ENCODE assay signal across 17 cellular contexts in genomic region chr1:86856196-86856595, GRCh38. TPM values are rescaled to one million over a fixed set of nuclear protein-coding genes. Genes with fewer than 3 reads are reported as not detected.
DNase-seq lines count a peak whose midpoint lies in the region; ATAC-seq, FAIRE-seq and TF ChIP-seq lines count a peak whose summit lies in the region.
"Had no signal": no experiment of that assay in that cellular context is flagged by ENCODE, and none has a peak within 500 bp of the region (broad histone marks: within the 10 kb centered on the region; RNA-seq: fewer than 3 reads in every experiment).

No MANE protein-coding gene starts in this region.

- no peaks in the 10 kb centered on the region for H3K79me1 ChIP-seq in H9 (ENCODE audit: insufficient read depth, low read depth, low read length, poor library complexity, severe bottlenecking)

- CTCF ChIA-PET in PC-9 (lab: Charles Lee) = no interaction called here

- POLR2A ChIA-PET in PC-9 (lab: Charles Lee; ENCODE audit: unreplicated experiment) = no interaction called here

- H3K9me3 Mint-ChIP-seq in H9 (no peaks in the 10 kb centered on the region), nephron progenitor cell (no peaks in the 10 kb centered on the region)
- H3K9me3 Mint-ChIP-seq: CD4-positive, CD25-positive, alpha-beta regulatory T cell; CD8-positive, alpha-beta memory T cell; GM23338 had no signal

- no peak overlapping the region for H4K5ac ChIP-seq in H9 (ENCODE audit: insufficient read length, low read depth, low read length)

- H3K23ac ChIP-seq in H9 (ENCODE audit: insufficient read length, low read depth, low read length) = no peak overlapping the region

- no peak overlapping the region for H2AK5ac ChIP-seq in H9 (ENCODE audit: insufficient read length, low read length)

- H3K27me3 Mint-ChIP-seq in H9 (ENCODE audit: low read depth) (no peaks in the 10 kb centered on the region), nephron progenitor cell (ENCODE audit: low read depth, poor library complexity) (no peaks in the 10 kb centered on the region)
- H3K27me3 Mint-ChIP-seq: CD4-positive, CD25-positive, alpha-beta regulatory T cell; CD8-positive, alpha-beta memory T cell had no signal

- no peak overlapping the region for H3K4ac ChIP-seq in H9 (ENCODE audit: low read depth, low read length)

- H3T11ph ChIP-seq in H9 (ENCODE audit: low read length) = no peak overlapping the region

- H3K36me3 Mint-ChIP-seq in H9 (ENCODE audit: insufficient read depth in 1 of 3, low read depth in 3 of 3) (no peaks in the 10 kb centered on the region), nephron progenitor cell (ENCODE audit: low read depth) (peaks cover 18% of the 10 kb centered on the region)

- H4K20me1 ChIP-seq in H9 (ENCODE audit: control insufficient read depth, insufficient read depth, insufficient read length) = no peaks in the 10 kb centered on the region
- H4K20me1 ChIP-seq in PC-9 (ENCODE audit: insufficient read depth) = no peaks in the 10 kb centered on the region

- H3K79me2 ChIP-seq in H9 (ENCODE audit: insufficient read depth, low read length) (no peaks in the 10 kb centered on the region), PC-9 (ENCODE audit: low read depth) (no peaks in the 10 kb centered on the region)

- no peak overlapping the region for H3K14ac ChIP-seq in H9 (ENCODE audit: insufficient read depth, low read length)

- H2BK20ac ChIP-seq in H9 (ENCODE audit: low read depth, low read length, poor library complexity, severe bottlenecking) = no peak overlapping the region

- H3K4me3 Mint-ChIP-seq in H9 (no peak overlapping the region), nephron progenitor cell (no peak overlapping the region)
- H3K4me3 Mint-ChIP-seq: CD4-positive, CD25-positive, alpha-beta regulatory T cell; CD8-positive, alpha-beta memory T cell; GM23338 had no signal

- no peak overlapping the region for H3K56ac ChIP-seq in H9 (ENCODE audit: insufficient read length, low read depth, low read length)

- H3K27ac ChIP-seq in H9 (ENCODE audit: insufficient read length, low read depth, low read length) (no peak overlapping the region), PC-9 (no peak overlapping the region)

- no peak for ATAC-seq in HG02678 (IDR thresholded peaks at IDR 0.05; ENCODE audit: unreplicated experiment)
- no peak for ATAC-seq in GM18511 (IDR thresholded peaks at IDR 0.05; ENCODE audit: unreplicated experiment)
- ATAC-seq: GM23338 had no signal

- H3K27ac Mint-ChIP-seq in H9 (peak overlapping the region in 2 of 3 experiments; percentile 13 to 46; a peak in 2 of 7 replicates), nephron progenitor cell (peak overlapping the region; percentile 43)
- H3K27ac Mint-ChIP-seq: CD4-positive, CD25-positive, alpha-beta regulatory T cell; GM23338 had no signal

- H3K9me2 ChIP-seq in PC-9 (ENCODE audit: insufficient read depth) = no peaks in the 10 kb centered on the region

- no peaks in the 10 kb centered on the region for H3K4me1 ChIP-seq in H9 (ENCODE audit: insufficient read depth, low read length)
- no peaks in the 10 kb centered on the region for H3K4me1 ChIP-seq in PC-9 (replicated peaks; ENCODE audit: insufficient read depth)
- H3K4me1 ChIP-seq: BE2C had no signal

- no peak overlapping the region for H4K8ac ChIP-seq in H9 (replicated peaks; ENCODE audit: insufficient read length, low read depth, low read length)

- no peak overlapping the region for H2AFZ ChIP-seq in H9 (ENCODE audit: low read length)
- no peak overlapping the region for H2AFZ ChIP-seq in PC-9
- H2AFZ ChIP-seq: GM23338 had no signal

- no CpG with 5 or more reads among the region's 6 CpGs for WGBS in H9 (ENCODE audit: extremely low coverage, insufficient read length, low lambda C conversion rate)

- no peak overlapping the region for H3K4me3 ChIP-seq in PC-9
- H3K4me3 ChIP-seq: GM23338 had no signal

- H2BK15ac ChIP-seq in H9 (ENCODE audit: low read depth, low read length) = no peak overlapping the region

- no peak overlapping the region for H3K9ac ChIP-seq in H9 (ENCODE audit: extremely low read depth, insufficient read length, low read length)

- TF ChIP-seq CTCF in H9 (conservative IDR thresholded peaks at IDR 0.05) (no peak), PC-9 (conservative IDR thresholded peaks at IDR 0.05) (no peak), nephron progenitor cell (IDR thresholded peaks at IDR 0.05) (no peak)

- H2BK12ac ChIP-seq in H9 (ENCODE audit: insufficient read length, low read depth, low read length) = no peak overlapping the region

- H3K23me2 ChIP-seq in H9 (ENCODE audit: insufficient read length, low read depth, low read length, poor library complexity, severe bottlenecking) = no peaks in the 10 kb centered on the region

- FAIRE-seq in GM19239 (lab: Jason Lieb, UNC) = no peak
- FAIRE-seq: D721Med, G401.6, GM12892, H54 had no signal

- H2BK120ac ChIP-seq in H9 (ENCODE audit: low read depth, low read length, poor library complexity, severe bottlenecking) = no peak overlapping the region

- H3K4me1 Mint-ChIP-seq in H9 (peaks cover 0 to 2% of the 10 kb centered on the region in 2 experiments; a peak in 1 of 4 replicates), nephron progenitor cell (peaks cover 6% of the 10 kb centered on the region)

- intact Hi-C loops in PC-9 (cut with micrococcal nuclease; ENCODE audit: unreplicated experiment) = no loop called here

- DNase-seq in H9 (no peak), PC-9 (no peak), nephron progenitor cell (no peak), GM19239 (ENCODE audit: insufficient read length, low spot score) (no peak)
- DNase-seq: BE2C; C1 segment of cervical spinal cord; CD4-positive, CD25-positive, alpha-beta regulatory T cell; CD8-positive, alpha-beta memory T cell; COR-L47; KG1 had no signal

- H3K27me3 ChIP-seq in H9 (ENCODE audit: insufficient read depth, low read length) (no peaks in the 10 kb centered on the region), PC-9 (ENCODE audit: insufficient read depth, low read depth) (no peaks in the 10 kb centered on the region)
- H3K27me3 ChIP-seq: BE2C had no signal

- H4K91ac ChIP-seq in H9 (ENCODE audit: insufficient read length, low read depth, low read length) = no peak overlapping the region

- H3F3A ChIP-seq in PC-9 (ENCODE audit: insufficient read depth, low read depth) = no peaks in the 10 kb centered on the region

- BruUV-seq in PC-9 (replicated peaks; lab: Mats Ljungman, UMichigan) = TSS peak; percentile 4

- no peaks in the 10 kb centered on the region for H3K9me3 ChIP-seq in H9 (ENCODE audit: control insufficient read depth, low read depth, low read length)
- no peaks in the 10 kb centered on the region for H3K9me3 ChIP-seq in PC-9 (ENCODE audit: insufficient read depth, low read depth)
- H3K9me3 ChIP-seq: BE2C had no signal

- no peak overlapping the region for H2BK5ac ChIP-seq in H9 (ENCODE audit: insufficient read length, low read length)

- H3K18ac ChIP-seq in H9 (ENCODE audit: insufficient read length, low read depth, low read length) = no peak overlapping the region

- no peak overlapping the region for H3K4me2 ChIP-seq in H9 (ENCODE audit: insufficient read depth, insufficient read length, low read length)
- H3K4me2 ChIP-seq in PC-9 = no peak overlapping the region
- H3K4me2 ChIP-seq: GM23338 had no signal

- no peaks in the 10 kb centered on the region for H3K36me3 ChIP-seq in PC-9 (ENCODE audit: low read depth)
- H3K36me3 ChIP-seq: BE2C had no signal

RNA-seq across cellular contexts. Expression of gene SELENOF, which starts 57.7 kb away (rescaled TPM):
- 140 and 143 TPM in 2 replicates for total RNA-seq in H9 (2021)
- total RNA-seq in PC-9 (2021) = 137 and 142 TPM in 2 replicates

RNA-seq across cellular contexts. Expression of gene HS2ST1, which starts 58.2 kb away (rescaled TPM):
- total RNA-seq in H9 (2021) (20.1 and 20.6 TPM in 2 replicates), PC-9 (2021) (35.0 and 37.0 TPM in 2 replicates)
